Comparison of ENCODE assay signal across 14 cellular contexts in genomic region chr12:102426599-102427541, GRCh38. TPM values are rescaled to one million over a fixed set of nuclear protein-coding genes. Genes with fewer than 3 reads are reported as not detected.
DNase-seq lines count a peak whose midpoint lies in the region; ATAC-seq and TF ChIP-seq lines count a peak whose summit lies in the region.
"Had no signal": no experiment of that assay in that cellular context is flagged by ENCODE, and none has a peak within 500 bp of the region (broad histone marks: within the 10 kb centered on the region; RNA-seq: fewer than 3 reads in every experiment).

No MANE protein-coding gene starts in this region.

- peak overlapping the region; percentile 78 to 87 for H3K27ac ChIP-seq in right atrium auricular region
- H3K27ac ChIP-seq in A673 (ENCODE audit: low read depth, low read length, poor library complexity, severe bottlenecking): no peak overlapping the region
- H3K27ac ChIP-seq: HL-60 had no signal

- no peak for TF ChIP-seq CTCF in right atrium auricular region (IDR thresholded peaks at IDR 0.05)
- TF ChIP-seq CTCF in A673 (conservative IDR thresholded peaks at IDR 0.05; ENCODE audit: low read depth, low read length): no peak

- no peaks in the 10 kb centered on the region for H3K9me3 ChIP-seq in right atrium auricular region
- H3K9me3 ChIP-seq in skeletal muscle satellite cell (replicated peaks; ENCODE audit: low read length): no peaks in the 10 kb centered on the region
- H3K9me3 ChIP-seq in A673 (ENCODE audit: low read depth, low read length, poor library complexity, severe bottlenecking): no peaks in the 10 kb centered on the region

- peaks cover 0 to 21% of the 10 kb centered on the region in 2 donors for H3K4me1 ChIP-seq in right atrium auricular region
- H3K4me1 ChIP-seq in skeletal muscle satellite cell (ENCODE audit: control insufficient read depth, insufficient read depth, low read length): peaks cover 13% of the 10 kb centered on the region
- H3K4me1 ChIP-seq in A673 (ENCODE audit: insufficient read depth, low read length, poor library complexity, severe bottlenecking): peaks cover 10% of the 10 kb centered on the region

- H3K9ac ChIP-seq in skeletal muscle satellite cell (ENCODE audit: low read depth, low read length): peak overlapping the region; percentile 9

- H3K36me3 ChIP-seq in right atrium auricular region (no peaks in the 10 kb centered on the region), skeletal muscle satellite cell (ENCODE audit: insufficient read depth, low read length) (no peaks in the 10 kb centered on the region), A673 (ENCODE audit: insufficient read depth, low read length, poor library complexity, severe bottlenecking) (no peaks in the 10 kb centered on the region)

- no TSS peak for BruUV-seq in A673 (replicated peaks; lab: Mats Ljungman, UMichigan)

- CTCF ChIA-PET in A673 (lab: Charles Lee): no interaction called here

- no peaks in the 10 kb centered on the region for H3K27me3 ChIP-seq in right atrium auricular region
- H3K27me3 ChIP-seq in skeletal muscle satellite cell (ENCODE audit: control insufficient read depth, insufficient read depth, low read length): no peaks in the 10 kb centered on the region
- H3K27me3 ChIP-seq in A673 (replicated peaks; ENCODE audit: insufficient read depth, low read depth, low read length, poor library complexity): no peaks in the 10 kb centered on the region

- intact Hi-C loops in A673 (cut with micrococcal nuclease; ENCODE audit: unreplicated experiment): no loop called here

- peak overlapping the region; percentile 53 for H3K4me2 ChIP-seq in skeletal muscle satellite cell (ENCODE audit: low read length)

- H3K4me3 ChIP-seq in right atrium auricular region (no peak overlapping the region), skeletal muscle satellite cell (ENCODE audit: low read length) (peak overlapping the region; percentile 36), A673 (ENCODE audit: low read depth, low read length, poor library complexity, severe bottlenecking) (no peak overlapping the region)

- DNase-seq in GM03348 (ENCODE audit: low spot score) (peak; percentile 50), right atrium auricular region (ENCODE audit: low spot score) (no peak), NK-92 (lab: John Stamatoyannopoulos, UW; ENCODE audit: unreplicated experiment) (no peak), A673 (ENCODE audit: low spot score) (no peak)
- DNase-seq in stimulated activated CD4-positive, alpha-beta T cell treated with anti-CD3 and anti-CD28 coated beads, Interleukin-4, amount 100 ng/mL, for 4 hours: no peak
- DNase-seq: activated B cell treated with CpG ODN at 0.5 μM for 24 hours; activated T-cell treated with anti-CD3 and anti-CD28 coated beads for 4 hours; CD4-positive, alpha-beta T cell; naive thymus-derived CD8-positive, alpha-beta T cell; NCI-H524 had no signal

- ATAC-seq in SK-N-SH treated with all-trans-retinoic acid at 6 μM for 48 hours (peak; percentile 45), GM21717 (IDR thresholded peaks at IDR 0.05; ENCODE audit: unreplicated experiment) (no peak)
- ATAC-seq: naive thymus-derived CD8-positive, alpha-beta T cell had no signal

- POLR2A ChIA-PET in A673 (lab: Charles Lee; ENCODE audit: low non-redundant PET): no interaction called here

TF ChIP-seq in SK-N-SH treated with all-trans-retinoic acid at 6 μM for 48 hours, 23 proteins besides CTCF, POLR2A, EP300 and RAD21:
- TF ChIP-seq ZC3H10 (CRISPR knock-in tag; IDR thresholded peaks at IDR 0.05) (no peak), CREB5 (CRISPR knock-in tag; IDR thresholded peaks at IDR 0.05; ENCODE audit: low read depth) (no peak), ISL1 (CRISPR knock-in tag; IDR thresholded peaks at IDR 0.05) (no peak), ZNF8 (CRISPR knock-in tag; IDR thresholded peaks at IDR 0.05) (no peak), POU6F1 (CRISPR knock-in tag; IDR thresholded peaks at IDR 0.05; ENCODE audit: borderline replicate concordance, low read depth) (no peak), TSHZ2 (CRISPR knock-in tag; IDR thresholded peaks at IDR 0.05) (no peak), ZFP30 (CRISPR knock-in tag; IDR thresholded peaks at IDR 0.05) (no peak), PPARA (CRISPR knock-in tag; IDR thresholded peaks at IDR 0.05; ENCODE audit: borderline replicate concordance) (no peak), BACH2 (CRISPR knock-in tag; IDR thresholded peaks at IDR 0.05; ENCODE audit: borderline replicate concordance) (no peak), CSRNP3 (CRISPR knock-in tag; IDR thresholded peaks at IDR 0.05) (no peak), TCF4 (CRISPR knock-in tag; IDR thresholded peaks at IDR 0.05; ENCODE audit: borderline replicate concordance) (no peak)

RNA-seq across cellular contexts. Expression of gene IGF1, which starts 53.5 kb away (rescaled TPM):
- total RNA-seq in right atrium auricular region: 10 to 100 TPM; 11.4 to 26.1 TPM
- not detected in 2 replicates for total RNA-seq in skeletal muscle satellite cell (2012; rRNA removed)
- 16.4 and 18.0 TPM in 2 replicates for total RNA-seq in A673 (2021)
- total RNA-seq: activated B cell treated with CpG ODN at 0.5 μM for 24 hours; CD4-positive, alpha-beta T cell had no signal
